ENCODE assay signal across 2 cellular contexts in the genomic region with DNA sequence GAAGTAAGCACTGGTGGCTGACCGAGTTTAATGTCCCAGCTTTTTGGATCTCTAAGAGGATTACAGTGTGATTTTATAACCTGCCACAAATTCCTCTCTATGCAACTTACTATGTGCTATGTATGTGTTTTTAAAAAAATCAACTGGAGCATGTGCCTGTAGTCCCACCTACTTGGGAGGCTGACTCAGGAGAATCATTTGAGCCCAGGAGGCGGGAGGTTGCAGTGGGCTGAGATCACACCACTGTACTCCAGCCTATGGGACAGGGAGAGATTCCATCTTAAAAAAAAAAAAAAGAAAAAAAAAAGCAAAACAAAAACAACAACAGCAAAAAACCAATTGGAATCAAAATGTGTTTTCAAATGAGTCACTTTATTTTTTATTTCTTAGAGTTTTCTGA.
TF ChIP-seq lines count a peak whose summit lies in the region.

No MANE protein-coding gene starts in this region.

TF ChIP-seq in IMR-90, 13 proteins besides CTCF, POLR2A, EP300 and RAD21 (continued from another document):
- TF ChIP-seq MAZ (IDR thresholded peaks at IDR 0.05; ENCODE audit: borderline replicate concordance, low read depth, low read length) = no peak
- no peak for TF ChIP-seq RFX5 (IDR thresholded peaks at IDR 0.05; ENCODE audit: low read depth, low read length)
- TF ChIP-seq, protein P1, sequence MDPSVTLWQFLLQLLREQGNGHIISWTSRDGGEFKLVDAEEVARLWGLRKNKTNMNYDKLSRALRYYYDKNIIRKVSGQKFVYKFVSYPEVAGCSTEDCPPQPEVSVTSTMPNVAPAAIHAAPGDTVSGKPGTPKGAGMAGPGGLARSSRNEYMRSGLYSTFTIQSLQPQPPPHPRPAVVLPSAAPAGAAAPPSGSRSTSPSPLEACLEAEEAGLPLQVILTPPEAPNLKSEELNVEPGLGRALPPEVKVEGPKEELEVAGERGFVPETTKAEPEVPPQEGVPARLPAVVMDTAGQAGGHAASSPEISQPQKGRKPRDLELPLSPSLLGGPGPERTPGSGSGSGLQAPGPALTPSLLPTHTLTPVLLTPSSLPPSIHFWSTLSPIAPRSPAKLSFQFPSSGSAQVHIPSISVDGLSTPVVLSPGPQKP (IDR thresholded peaks at IDR 0.05; ENCODE audit: borderline replicate concordance, low read depth, low read length) = no peak
- TF ChIP-seq, protein P2, sequence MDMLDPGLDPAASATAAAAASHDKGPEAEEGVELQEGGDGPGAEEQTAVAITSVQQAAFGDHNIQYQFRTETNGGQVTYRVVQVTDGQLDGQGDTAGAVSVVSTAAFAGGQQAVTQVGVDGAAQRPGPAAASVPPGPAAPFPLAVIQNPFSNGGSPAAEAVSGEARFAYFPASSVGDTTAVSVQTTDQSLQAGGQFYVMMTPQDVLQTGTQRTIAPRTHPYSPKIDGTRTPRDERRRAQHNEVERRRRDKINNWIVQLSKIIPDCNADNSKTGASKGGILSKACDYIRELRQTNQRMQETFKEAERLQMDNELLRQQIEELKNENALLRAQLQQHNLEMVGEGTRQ (IDR thresholded peaks at IDR 0.05; ENCODE audit: low read depth, low read length) = no peak
- no peak for TF ChIP-seq FOS (IDR thresholded peaks at IDR 0.05; ENCODE audit: low read depth, low read length)
- no peak for TF ChIP-seq NFE2L2 (IDR thresholded peaks at IDR 0.05; ENCODE audit: low read depth, low read length)
- TF ChIP-seq MAFK (IDR thresholded peaks at IDR 0.05; ENCODE audit: low read depth, low read length) = no peak
- no peak for TF ChIP-seq CEBPB (IDR thresholded peaks at IDR 0.05; ENCODE audit: low read depth, low read length)

TF ChIP-seq in WTC11, 78 proteins besides CTCF, POLR2A, EP300 and RAD21:
- TF ChIP-seq, protein P3, sequence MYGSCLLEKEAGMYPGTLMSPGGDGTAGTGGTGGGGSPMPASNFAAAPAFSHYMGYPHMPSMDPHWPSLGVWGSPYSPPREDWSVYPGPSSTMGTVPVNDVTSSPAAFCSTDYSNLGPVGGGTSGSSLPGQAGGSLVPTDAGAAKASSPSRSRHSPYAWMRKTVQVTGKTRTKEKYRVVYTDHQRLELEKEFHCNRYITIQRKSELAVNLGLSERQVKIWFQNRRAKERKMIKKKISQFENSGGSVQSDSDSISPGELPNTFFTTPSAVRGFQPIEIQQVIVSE (CRISPR knock-in tag; IDR thresholded peaks at IDR 0.05; ENCODE audit: borderline replicate concordance) = no peak
- TF ChIP-seq, protein P4, sequence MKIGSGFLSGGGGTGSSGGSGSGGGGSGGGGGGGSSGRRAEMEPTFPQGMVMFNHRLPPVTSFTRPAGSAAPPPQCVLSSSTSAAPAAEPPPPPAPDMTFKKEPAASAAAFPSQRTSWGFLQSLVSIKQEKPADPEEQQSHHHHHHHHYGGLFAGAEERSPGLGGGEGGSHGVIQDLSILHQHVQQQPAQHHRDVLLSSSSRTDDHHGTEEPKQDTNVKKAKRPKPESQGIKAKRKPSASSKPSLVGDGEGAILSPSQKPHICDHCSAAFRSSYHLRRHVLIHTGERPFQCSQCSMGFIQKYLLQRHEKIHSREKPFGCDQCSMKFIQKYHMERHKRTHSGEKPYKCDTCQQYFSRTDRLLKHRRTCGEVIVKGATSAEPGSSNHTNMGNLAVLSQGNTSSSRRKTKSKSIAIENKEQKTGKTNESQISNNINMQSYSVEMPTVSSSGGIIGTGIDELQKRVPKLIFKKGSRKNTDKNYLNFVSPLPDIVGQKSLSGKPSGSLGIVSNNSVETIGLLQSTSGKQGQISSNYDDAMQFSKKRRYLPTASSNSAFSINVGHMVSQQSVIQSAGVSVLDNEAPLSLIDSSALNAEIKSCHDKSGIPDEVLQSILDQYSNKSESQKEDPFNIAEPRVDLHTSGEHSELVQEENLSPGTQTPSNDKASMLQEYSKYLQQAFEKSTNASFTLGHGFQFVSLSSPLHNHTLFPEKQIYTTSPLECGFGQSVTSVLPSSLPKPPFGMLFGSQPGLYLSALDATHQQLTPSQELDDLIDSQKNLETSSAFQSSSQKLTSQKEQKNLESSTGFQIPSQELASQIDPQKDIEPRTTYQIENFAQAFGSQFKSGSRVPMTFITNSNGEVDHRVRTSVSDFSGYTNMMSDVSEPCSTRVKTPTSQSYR (CRISPR knock-in tag; IDR thresholded peaks at IDR 0.05) = no peak
- TF ChIP-seq ATF1 (CRISPR knock-in tag; IDR thresholded peaks at IDR 0.05) (no peak), SMAD3 (CRISPR knock-in tag; IDR thresholded peaks at IDR 0.05; ENCODE audit: borderline replicate concordance) (no peak), NR2C2 (CRISPR knock-in tag; IDR thresholded peaks at IDR 0.05) (no peak), GRHL2 (CRISPR knock-in tag; IDR thresholded peaks at IDR 0.05; ENCODE audit: insufficient replicate concordance, severe bottlenecking) (no peak), IRF2 (CRISPR knock-in tag; IDR thresholded peaks at IDR 0.05; ENCODE audit: borderline replicate concordance, low read depth) (no peak), ZNF396 (CRISPR knock-in tag; IDR thresholded peaks at IDR 0.05; ENCODE audit: borderline replicate concordance) (no peak)
- TF ChIP-seq, protein P5, sequence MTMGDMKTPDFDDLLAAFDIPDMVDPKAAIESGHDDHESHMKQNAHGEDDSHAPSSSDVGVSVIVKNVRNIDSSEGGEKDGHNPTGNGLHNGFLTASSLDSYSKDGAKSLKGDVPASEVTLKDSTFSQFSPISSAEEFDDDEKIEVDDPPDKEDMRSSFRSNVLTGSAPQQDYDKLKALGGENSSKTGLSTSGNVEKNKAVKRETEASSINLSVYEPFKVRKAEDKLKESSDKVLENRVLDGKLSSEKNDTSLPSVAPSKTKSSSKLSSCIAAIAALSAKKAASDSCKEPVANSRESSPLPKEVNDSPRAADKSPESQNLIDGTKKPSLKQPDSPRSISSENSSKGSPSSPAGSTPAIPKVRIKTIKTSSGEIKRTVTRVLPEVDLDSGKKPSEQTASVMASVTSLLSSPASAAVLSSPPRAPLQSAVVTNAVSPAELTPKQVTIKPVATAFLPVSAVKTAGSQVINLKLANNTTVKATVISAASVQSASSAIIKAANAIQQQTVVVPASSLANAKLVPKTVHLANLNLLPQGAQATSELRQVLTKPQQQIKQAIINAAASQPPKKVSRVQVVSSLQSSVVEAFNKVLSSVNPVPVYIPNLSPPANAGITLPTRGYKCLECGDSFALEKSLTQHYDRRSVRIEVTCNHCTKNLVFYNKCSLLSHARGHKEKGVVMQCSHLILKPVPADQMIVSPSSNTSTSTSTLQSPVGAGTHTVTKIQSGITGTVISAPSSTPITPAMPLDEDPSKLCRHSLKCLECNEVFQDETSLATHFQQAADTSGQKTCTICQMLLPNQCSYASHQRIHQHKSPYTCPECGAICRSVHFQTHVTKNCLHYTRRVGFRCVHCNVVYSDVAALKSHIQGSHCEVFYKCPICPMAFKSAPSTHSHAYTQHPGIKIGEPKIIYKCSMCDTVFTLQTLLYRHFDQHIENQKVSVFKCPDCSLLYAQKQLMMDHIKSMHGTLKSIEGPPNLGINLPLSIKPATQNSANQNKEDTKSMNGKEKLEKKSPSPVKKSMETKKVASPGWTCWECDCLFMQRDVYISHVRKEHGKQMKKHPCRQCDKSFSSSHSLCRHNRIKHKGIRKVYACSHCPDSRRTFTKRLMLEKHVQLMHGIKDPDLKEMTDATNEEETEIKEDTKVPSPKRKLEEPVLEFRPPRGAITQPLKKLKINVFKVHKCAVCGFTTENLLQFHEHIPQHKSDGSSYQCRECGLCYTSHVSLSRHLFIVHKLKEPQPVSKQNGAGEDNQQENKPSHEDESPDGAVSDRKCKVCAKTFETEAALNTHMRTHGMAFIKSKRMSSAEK (CRISPR knock-in tag; IDR thresholded peaks at IDR 0.05; ENCODE audit: borderline replicate concordance) = no peak
- TF ChIP-seq, protein P6, sequence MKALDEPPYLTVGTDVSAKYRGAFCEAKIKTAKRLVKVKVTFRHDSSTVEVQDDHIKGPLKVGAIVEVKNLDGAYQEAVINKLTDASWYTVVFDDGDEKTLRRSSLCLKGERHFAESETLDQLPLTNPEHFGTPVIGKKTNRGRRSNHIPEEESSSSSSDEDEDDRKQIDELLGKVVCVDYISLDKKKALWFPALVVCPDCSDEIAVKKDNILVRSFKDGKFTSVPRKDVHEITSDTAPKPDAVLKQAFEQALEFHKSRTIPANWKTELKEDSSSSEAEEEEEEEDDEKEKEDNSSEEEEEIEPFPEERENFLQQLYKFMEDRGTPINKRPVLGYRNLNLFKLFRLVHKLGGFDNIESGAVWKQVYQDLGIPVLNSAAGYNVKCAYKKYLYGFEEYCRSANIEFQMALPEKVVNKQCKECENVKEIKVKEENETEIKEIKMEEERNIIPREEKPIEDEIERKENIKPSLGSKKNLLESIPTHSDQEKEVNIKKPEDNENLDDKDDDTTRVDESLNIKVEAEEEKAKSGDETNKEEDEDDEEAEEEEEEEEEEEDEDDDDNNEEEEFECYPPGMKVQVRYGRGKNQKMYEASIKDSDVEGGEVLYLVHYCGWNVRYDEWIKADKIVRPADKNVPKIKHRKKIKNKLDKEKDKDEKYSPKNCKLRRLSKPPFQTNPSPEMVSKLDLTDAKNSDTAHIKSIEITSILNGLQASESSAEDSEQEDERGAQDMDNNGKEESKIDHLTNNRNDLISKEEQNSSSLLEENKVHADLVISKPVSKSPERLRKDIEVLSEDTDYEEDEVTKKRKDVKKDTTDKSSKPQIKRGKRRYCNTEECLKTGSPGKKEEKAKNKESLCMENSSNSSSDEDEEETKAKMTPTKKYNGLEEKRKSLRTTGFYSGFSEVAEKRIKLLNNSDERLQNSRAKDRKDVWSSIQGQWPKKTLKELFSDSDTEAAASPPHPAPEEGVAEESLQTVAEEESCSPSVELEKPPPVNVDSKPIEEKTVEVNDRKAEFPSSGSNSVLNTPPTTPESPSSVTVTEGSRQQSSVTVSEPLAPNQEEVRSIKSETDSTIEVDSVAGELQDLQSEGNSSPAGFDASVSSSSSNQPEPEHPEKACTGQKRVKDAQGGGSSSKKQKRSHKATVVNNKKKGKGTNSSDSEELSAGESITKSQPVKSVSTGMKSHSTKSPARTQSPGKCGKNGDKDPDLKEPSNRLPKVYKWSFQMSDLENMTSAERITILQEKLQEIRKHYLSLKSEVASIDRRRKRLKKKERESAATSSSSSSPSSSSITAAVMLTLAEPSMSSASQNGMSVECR (CRISPR knock-in tag; IDR thresholded peaks at IDR 0.05; ENCODE audit: borderline replicate concordance) = no peak
TF ChIP-seq in WTC11: peak in this region for 0.
